In the genomic region with DNA sequence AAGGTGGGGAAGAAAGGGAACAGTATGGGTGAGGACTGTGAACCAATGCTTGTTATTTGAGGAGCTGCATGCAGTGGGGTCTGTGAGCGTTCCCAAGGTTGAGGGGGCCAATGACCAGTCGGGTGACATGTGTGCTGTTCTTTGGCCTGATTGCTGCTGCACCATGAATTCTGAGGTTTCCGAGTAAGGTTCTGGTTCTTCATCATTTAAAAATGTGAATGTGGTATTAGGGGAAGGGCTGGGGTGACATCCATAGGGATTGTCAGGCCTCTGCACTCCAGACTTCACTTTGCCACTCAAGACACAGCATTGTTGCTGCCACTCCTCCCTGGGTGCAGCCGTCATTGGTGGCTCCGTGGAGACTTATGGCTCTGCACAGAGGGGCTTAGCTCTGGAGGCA, we compare ENCODE assay signal across 25 cellular contexts. TPM values are rescaled to one million over a fixed set of nuclear protein-coding genes. Genes with fewer than 3 reads are reported as not detected.
DNase-seq lines count a peak whose midpoint lies in the region; ATAC-seq and TF ChIP-seq lines count a peak whose summit lies in the region.
"Had no signal": no experiment of that assay in that cellular context is flagged by ENCODE, and none has a peak within 500 bp of the region (broad histone marks: within the 10 kb centered on the region; RNA-seq: fewer than 3 reads in every experiment).

No MANE protein-coding gene starts in this region.

- no peaks in the 10 kb centered on the region for H3K27me3 ChIP-seq in PC-9 (ENCODE audit: insufficient read depth, low read depth)
- H3K27me3 ChIP-seq in lower lobe of right lung (ENCODE audit: low read depth): no peaks in the 10 kb centered on the region
- no peaks in the 10 kb centered on the region for H3K27me3 ChIP-seq in upper lobe of right lung
- H3K27me3 ChIP-seq: BLaER1 treated with 17β-estradiol and CSF1 and Interleukin-3, amounts not matched to agents 10 nM and 100 nM; SJSA1 had no signal

- no peaks in the 10 kb centered on the region for H3K27me3 Mint-ChIP-seq in neural crest cell (ENCODE audit: low read depth)
- no peaks in the 10 kb centered on the region for H3K27me3 Mint-ChIP-seq in chondrocyte (ENCODE audit: low read depth)
- H3K27me3 Mint-ChIP-seq in osteocyte (ENCODE audit: unreplicated experiment): no peaks in the 10 kb centered on the region

- H3K9me3 ChIP-seq in PC-9 (ENCODE audit: insufficient read depth, low read depth): no peaks in the 10 kb centered on the region
- H3K9me3 ChIP-seq in lower lobe of right lung: no peaks in the 10 kb centered on the region
- H3K9me3 ChIP-seq in upper lobe of right lung: no peaks in the 10 kb centered on the region
- H3K9me3 ChIP-seq: SJSA1 had no signal

- DNase-seq in PC-9: no peak
- DNase-seq in lower lobe of right lung: no peak
- no peak for DNase-seq in neural crest cell (ENCODE audit: low read depth, low spot score)
- no peak for DNase-seq in upper lobe of right lung
- no peak for DNase-seq in chondrocyte (ENCODE audit: low spot score)
- DNase-seq in osteocyte (ENCODE audit: extremely low spot score, unreplicated experiment): no peak
- DNase-seq in GOT3 (lab: John Stamatoyannopoulos, UW): no peak
- DNase-seq: CD8-positive, alpha-beta T cell; DMS 273 treated with DMSO at 0.1 percent for 48 hours; DMS79; GDM1; H9; MM.1S; NCI-H2029; NCI-H446; NCI-H524 treated with DMSO at 0.1 percent for 48 hours; NCI-H774; NK-92 treated with Interleukin-12 subunit alpha and Interleukin-12 subunit beta, amount 100 ng/mL, for 24 hours; PC-3 had no signal

- intact Hi-C loops in PC-9 (cut with micrococcal nuclease; ENCODE audit: unreplicated experiment) (loop anchor here (1.0 to 2.0 kb wide), 4 partner anchors 19 to 51 kb away; no protein-coding TSS in a partner anchor), lower lobe of right lung (cut with DNase I) (no loop called here), upper lobe of right lung (cut with DNase I) (no loop called here)

- H3F3A ChIP-seq in PC-9 (ENCODE audit: insufficient read depth, low read depth): peaks cover 24% of the 10 kb centered on the region; the same call in 1 of the 2 replicates

- H3K36me3 ChIP-seq in PC-9 (ENCODE audit: low read depth) (peaks cover 7% of the 10 kb centered on the region; the same call in 1 of the 2 replicates), lower lobe of right lung (no peaks in the 10 kb centered on the region), upper lobe of right lung (no peaks in the 10 kb centered on the region)

- H3K9me2 ChIP-seq in PC-9 (ENCODE audit: insufficient read depth): no peaks in the 10 kb centered on the region

- CTCF ChIA-PET in PC-9 (lab: Charles Lee): no interaction called here

- no TSS peak for BruUV-seq in PC-9 (replicated peaks; lab: Mats Ljungman, UMichigan)

- H3K4me1 Mint-ChIP-seq in neural crest cell (peaks cover 34% of the 10 kb centered on the region), chondrocyte (ENCODE audit: low read depth) (peaks cover 32% of the 10 kb centered on the region), osteocyte (ENCODE audit: unreplicated experiment) (peaks cover 11% of the 10 kb centered on the region)

- H3K36me3 Mint-ChIP-seq in neural crest cell (ENCODE audit: low read depth) (peaks cover 12% of the 10 kb centered on the region), chondrocyte (ENCODE audit: low read depth) (no peaks in the 10 kb centered on the region), osteocyte (ENCODE audit: unreplicated experiment) (peaks cover 6% of the 10 kb centered on the region)

- POLR2A ChIA-PET in PC-9 (lab: Charles Lee; ENCODE audit: unreplicated experiment): no interaction called here

- H3K4me3 ChIP-seq in PC-9 (no peak overlapping the region), lower lobe of right lung (no peak overlapping the region), upper lobe of right lung (no peak overlapping the region)
- H3K4me3 ChIP-seq: BLaER1 treated with 17β-estradiol and CSF1 and Interleukin-3, amounts not matched to agents 10 nM and 100 nM; GM12878; SJSA1 had no signal

- H3K9me3 Mint-ChIP-seq in neural crest cell: no peaks in the 10 kb centered on the region
- H3K9me3 Mint-ChIP-seq in chondrocyte (ENCODE audit: low read depth): peaks cover 2% of the 10 kb centered on the region
- H3K9me3 Mint-ChIP-seq in osteocyte (ENCODE audit: unreplicated experiment): no peaks in the 10 kb centered on the region

- H3K27ac ChIP-seq in PC-9: peak overlapping the region; percentile 67
- peak overlapping the region; percentile 36 for H3K27ac ChIP-seq in lower lobe of right lung
- peak overlapping the region; percentile 58 for H3K27ac ChIP-seq in upper lobe of right lung
- H3K27ac ChIP-seq: BLaER1 treated with 17β-estradiol and CSF1 and Interleukin-3, amounts not matched to agents 10 nM and 100 nM; KMS-11; SJSA1 had no signal

- H3K4me1 ChIP-seq in PC-9 (replicated peaks; ENCODE audit: insufficient read depth) (peaks cover 18% of the 10 kb centered on the region), lower lobe of right lung (peaks cover 8% of the 10 kb centered on the region), upper lobe of right lung (peaks cover 24% of the 10 kb centered on the region)
- H3K4me1 ChIP-seq: SJSA1 had no signal

- TF ChIP-seq CTCF in PC-9 (conservative IDR thresholded peaks at IDR 0.05) (no peak), lower lobe of right lung (IDR thresholded peaks at IDR 0.05) (no peak), neural crest cell (conservative IDR thresholded peaks at IDR 0.05) (no peak), upper lobe of right lung (IDR thresholded peaks at IDR 0.05) (no peak), chondrocyte (IDR thresholded peaks at IDR 0.05) (no peak), osteocyte (IDR thresholded peaks at IDR 0.05) (no peak)

- H3K27ac Mint-ChIP-seq in neural crest cell (ENCODE audit: unreplicated experiment): peak overlapping the region; percentile 76
- H3K27ac Mint-ChIP-seq in chondrocyte (ENCODE audit: unreplicated experiment): no peak overlapping the region
- no peak overlapping the region for H3K27ac Mint-ChIP-seq in osteocyte (ENCODE audit: unreplicated experiment)
- H3K27ac Mint-ChIP-seq: CD8-positive, alpha-beta T cell; H9 had no signal

- H2AFZ ChIP-seq in PC-9: no peak overlapping the region

- H3K4me3 Mint-ChIP-seq in neural crest cell: no peak overlapping the region
- H3K4me3 Mint-ChIP-seq in chondrocyte (ENCODE audit: unreplicated experiment): no peak overlapping the region
- H3K4me3 Mint-ChIP-seq in osteocyte (ENCODE audit: unreplicated experiment): no peak overlapping the region
- H3K4me3 Mint-ChIP-seq: CD8-positive, alpha-beta T cell; H9; IgD-negative memory B cell had no signal

- peaks cover 24% of the 10 kb centered on the region for H4K20me1 ChIP-seq in PC-9 (ENCODE audit: insufficient read depth)

- H3K4me2 ChIP-seq in PC-9: 0 out of 2 replicates have a peak overlapping the region, but pooled peaks have one; percentile 9
- H3K4me2 ChIP-seq: BLaER1 treated with 17β-estradiol and CSF1 and Interleukin-3, amounts not matched to agents 10 nM and 100 nM; KMS-11 had no signal

- ATAC-seq in lower lobe of right lung (peak in 1 of 2 donors; percentile 8), upper lobe of right lung (peak; percentile 9)
- ATAC-seq: CD8-positive, alpha-beta T cell; GM12878; PC-3; Right ventricle myocardium inferior had no signal

- H3K79me2 ChIP-seq in PC-9 (ENCODE audit: low read depth): peaks cover 96% of the 10 kb centered on the region

RNA-seq across cellular contexts. Expression of gene ABHD17C, which starts 32.5 kb away (rescaled TPM):
- total RNA-seq in PC-9 (2021) (35.6 and 42.2 TPM in 2 replicates), lower lobe of right lung (28.2 TPM), neural crest cell (23.5 and 26.5 TPM in 2 replicates), upper lobe of right lung (41.4 TPM), chondrocyte (6.6 to 8.9 TPM (median 8.0 TPM) in 3 replicates), osteocyte (14.4 and 17.7 TPM in 2 replicates)

RNA-seq across cellular contexts. Expression of gene CEMIP, which starts 51.6 kb away (rescaled TPM):
- total RNA-seq in PC-9 (2021) (0.58 and 0.61 TPM in 2 replicates), lower lobe of right lung (7.3 TPM), neural crest cell (0.30 and 0.33 TPM in 2 replicates), upper lobe of right lung (17.3 TPM), chondrocyte (138 to 146 TPM (median 143 TPM) in 3 replicates), osteocyte (445 and 457 TPM in 2 replicates)
- total RNA-seq: CD8-positive, alpha-beta T cell had no signal
